In the genomic region with DNA sequence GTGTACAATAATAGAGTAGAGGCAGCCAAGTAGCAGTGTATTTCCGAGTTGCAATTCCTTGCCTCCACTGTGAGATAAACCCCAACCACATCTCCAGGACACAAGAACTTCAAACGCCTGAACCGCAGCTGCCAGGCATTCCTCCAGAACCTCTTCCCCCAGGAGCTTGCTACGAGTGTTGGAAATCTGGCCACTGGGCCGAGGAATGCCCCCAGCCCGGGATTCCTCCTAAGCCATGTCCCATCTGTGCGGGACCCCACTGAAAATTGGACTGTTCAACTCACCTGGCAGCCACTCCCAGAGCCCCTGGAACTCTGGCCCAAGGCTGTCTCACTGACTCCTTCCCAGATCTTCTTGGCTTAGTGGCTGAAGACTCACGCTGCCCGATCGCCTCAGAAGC, we compare ENCODE assay signal across 11 cellular contexts. TPM values are rescaled to one million over a fixed set of nuclear protein-coding genes. Genes with fewer than 3 reads are reported as not detected.
"Had no signal": no experiment of that assay in that cellular context is flagged by ENCODE, and none has a peak within 500 bp of the region (broad histone marks: within the 10 kb centered on the region; RNA-seq: fewer than 3 reads in every experiment).

No MANE protein-coding gene starts in this region.

RNA-seq across cellular contexts. Expression of gene PRRT1B, which starts 3.9 kb away (rescaled TPM):
- total RNA-seq: subcutaneous adipose tissue, suprapubic skin, temporal lobe, thoracic aorta, thyroid gland, tibial nerve, ureter, urinary bladder, uterus, vagina had no signal
- polyA plus RNA-seq: thymus, urinary bladder had no signal
